Comparison of ENCODE assay signal across 9 cellular contexts in genomic region chr11:75547617-75548054, GRCh38. TPM values are rescaled to one million over a fixed set of nuclear protein-coding genes. Genes with fewer than 3 reads are reported as not detected.
DNase-seq lines count a peak whose midpoint lies in the region; ATAC-seq and TF ChIP-seq lines count a peak whose summit lies in the region.
"Had no signal": no experiment of that assay in that cellular context is flagged by ENCODE, and none has a peak within 500 bp of the region (broad histone marks: within the 10 kb centered on the region; RNA-seq: fewer than 3 reads in every experiment).

No MANE protein-coding gene starts in this region.

- TF ChIP-seq CTCF in epithelial cell of proximal tubule (conservative IDR thresholded peaks at IDR 0.05; ENCODE audit: low read depth, low read length) (peak; percentile 85), mesothelial cell of epicardium (IDR thresholded peaks at IDR 0.05; ENCODE audit: unreplicated experiment) (peak; percentile 81)

- peaks cover 3% of the 10 kb centered on the region for H3K9me3 Mint-ChIP-seq in mesothelial cell of epicardium

- peak; percentile 70 for DNase-seq in NCI-H82 (lab: John Stamatoyannopoulos, UW)
- no peak for DNase-seq in NCI-H82 treated with DMSO at 0.1 percent for 48 hours (lab: John Stamatoyannopoulos, UW; ENCODE audit: unreplicated experiment)
- peak; percentile 49 for DNase-seq in LHCN-M2 (ENCODE audit: low read depth)
- peak; percentile 49 for DNase-seq in T1000 (lab: John Stamatoyannopoulos, UW)
- DNase-seq in epithelial cell of proximal tubule (ENCODE audit: low read depth), result no peak
- DNase-seq in mesothelial cell of epicardium (ENCODE audit: low spot score in 2 of 2, unreplicated experiment in 2 of 2), result peak; percentile 51 to 78

- peaks cover 7% of the 10 kb centered on the region for H3K4me1 Mint-ChIP-seq in mesothelial cell of epicardium

- H3K27ac Mint-ChIP-seq in mesothelial cell of epicardium, result peak overlapping the region; percentile 86
- H3K27ac Mint-ChIP-seq: activated naive CD8-positive, alpha-beta T cell had no signal

- H3K27me3 Mint-ChIP-seq in mesothelial cell of epicardium (ENCODE audit: low read depth), result peaks cover 2% of the 10 kb centered on the region
- H3K27me3 Mint-ChIP-seq: activated naive CD8-positive, alpha-beta T cell had no signal

- no peak overlapping the region for H3K4me3 ChIP-seq in epithelial cell of proximal tubule (ENCODE audit: low read depth, low read length)

- no peak for ATAC-seq in HG02852 (IDR thresholded peaks at IDR 0.05; ENCODE audit: unreplicated experiment)
- ATAC-seq in GM18520 (IDR thresholded peaks at IDR 0.05; ENCODE audit: unreplicated experiment), result no peak

- no peaks in the 10 kb centered on the region for H3K36me3 Mint-ChIP-seq in mesothelial cell of epicardium
- H3K36me3 Mint-ChIP-seq: activated naive CD8-positive, alpha-beta T cell had no signal

- no peak overlapping the region for H3K4me3 Mint-ChIP-seq in mesothelial cell of epicardium
- H3K4me3 Mint-ChIP-seq: activated naive CD8-positive, alpha-beta T cell had no signal

RNA-seq across cellular contexts. Expression of gene SERPINH1, which starts 14.4 kb away (rescaled TPM):
- total RNA-seq in LHCN-M2 (2014; rRNA removed), result 419 and 495 TPM in 2 replicates
- polyA plus RNA-seq in LHCN-M2 (2012), result 383 TPM
- total RNA-seq in epithelial cell of proximal tubule, result 231 and 256 TPM in 2 replicates
- 360 to 375 TPM (median 373 TPM) in 3 replicates for total RNA-seq in mesothelial cell of epicardium

RNA-seq across cellular contexts. Expression of gene GDPD5, which starts 21.9 kb away (rescaled TPM):
- total RNA-seq in LHCN-M2 (2014; rRNA removed) (1.3 and 1.6 TPM in 2 replicates), epithelial cell of proximal tubule (8.5 and 17.4 TPM in 2 replicates), mesothelial cell of epicardium (8.0 to 8.2 TPM (median 8.1 TPM) in 3 replicates)
- polyA plus RNA-seq in LHCN-M2 (2012), result 7.8 TPM

Comparison
In these comparisons a context has a peak if more than half of its experiments do, and no peak if none do; other contexts are left out.
1. DNase-seq: peak in NCI-H82 (single experiment), LHCN-M2 (single experiment), T1000 (single experiment) and mesothelial cell of epicardium (2 of 2); none in NCI-H82 treated with DMSO at 0.1 percent for 48 hours (single experiment) and epithelial cell of proximal tubule (single experiment).